In genomic region chr13:67273001-67273400, GRCh38 we compare ENCODE assay signal across 22 cellular contexts.
"Had no signal": no experiment of that assay in that cellular context is flagged by ENCODE, and none has a peak within 500 bp of the region (broad histone marks: within the 10 kb centered on the region; RNA-seq: fewer than 3 reads in every experiment).

No MANE protein-coding gene starts in this region.

- H3K4me3 Mint-ChIP-seq: activated CD4-positive, alpha-beta memory T cell treated with anti-CD3 and anti-CD28 coated beads for 36 hours; activated naive CD8-positive, alpha-beta T cell treated with anti-CD3 and anti-CD28 coated beads, Interleukin-2, amount 10 ng/mL, durations not matched to agents 7 days and 5 days; activated T-helper 1 cell treated with anti-CD3 and anti-CD28 coated beads, Interleukin-12 subunit alpha, Interleukin-12 subunit beta, Interleukin-2, Interleukin-4 antibody, amounts not matched to agents 30 ng/mL and 10 ng/mL and 1 ng/mL, durations not matched to agents 14 hours and 24 hours and 36 hours; natural killer cell had no signal

- DNase-seq: activated CD4-positive, alpha-beta memory T cell treated with anti-CD3 and anti-CD28 coated beads for 36 hours; activated naive CD4-positive, alpha-beta T cell; activated naive CD8-positive, alpha-beta T cell treated with anti-CD3 and anti-CD28 coated beads, Interleukin-2, amount 10 ng/mL, durations not matched to agents 7 days and 5 days; activated T-cell treated with anti-CD3 and anti-CD28 coated beads for 4 hours; anterior cingulate cortex; brain microvascular endothelial cell; cortex of kidney; foreskin fibroblast; lower lobe of right lung; natural killer cell; sigmoid colon; stimulated activated CD4-positive, alpha-beta T cell treated with anti-CD3 and anti-CD28 coated beads, Interleukin-12 subunit alpha, Interleukin-12 subunit beta, amount 100 ng/mL, for 4 hours; stimulated activated CD4-positive, alpha-beta T cell treated with anti-CD3 and anti-CD28 coated beads, Interleukin-1b, Interleukin-23, amount 100 ng/mL, for 48 hours; stimulated activated CD8-positive, alpha-beta memory T cell treated with anti-CD3 and anti-CD28 coated beads, Interleukin-4, amount 100 ng/mL, for 48 hours; stimulated activated naive CD4-positive, alpha-beta T cell; SW 1271; T-helper 2 cell; thyroid gland had no signal

- H3K4me2 ChIP-seq: hepatocyte had no signal

- H3K4me1 ChIP-seq: lower lobe of right lung, parathyroid adenoma, sigmoid colon, thyroid gland had no signal

- H3K9ac ChIP-seq: parathyroid adenoma had no signal

- H3K27ac ChIP-seq: brain microvascular endothelial cell, hepatocyte, lower lobe of right lung, parathyroid adenoma, sigmoid colon, thyroid gland, VCaP had no signal

- H3K4me1 Mint-ChIP-seq: activated naive CD8-positive, alpha-beta T cell treated with anti-CD3 and anti-CD28 coated beads, Interleukin-2, amount 10 ng/mL, durations not matched to agents 7 days and 5 days; natural killer cell had no signal

- H3K27me3 ChIP-seq: brain microvascular endothelial cell, hepatocyte, sigmoid colon, thyroid gland had no signal

- H3K27me3 Mint-ChIP-seq: activated CD4-positive, alpha-beta memory T cell treated with anti-CD3 and anti-CD28 coated beads for 36 hours; activated naive CD8-positive, alpha-beta T cell treated with anti-CD3 and anti-CD28 coated beads, Interleukin-2, amount 10 ng/mL, durations not matched to agents 7 days and 5 days had no signal

- H3K36me3 Mint-ChIP-seq: activated CD4-positive, alpha-beta memory T cell treated with anti-CD3 and anti-CD28 coated beads for 36 hours; activated naive CD8-positive, alpha-beta T cell treated with anti-CD3 and anti-CD28 coated beads, Interleukin-2, amount 10 ng/mL, durations not matched to agents 7 days and 5 days; natural killer cell had no signal

- H3K79me2 ChIP-seq: hepatocyte, parathyroid adenoma had no signal

- H3K36me3 ChIP-seq: brain microvascular endothelial cell, lower lobe of right lung, sigmoid colon, thyroid gland had no signal

- H3K9me3 Mint-ChIP-seq: activated CD4-positive, alpha-beta memory T cell treated with anti-CD3 and anti-CD28 coated beads for 36 hours; activated naive CD8-positive, alpha-beta T cell treated with anti-CD3 and anti-CD28 coated beads, Interleukin-2, amount 10 ng/mL, durations not matched to agents 7 days and 5 days; activated T-helper 1 cell treated with anti-CD3 and anti-CD28 coated beads, Interleukin-12 subunit alpha, Interleukin-12 subunit beta, Interleukin-2, Interleukin-4 antibody, amounts not matched to agents 30 ng/mL and 10 ng/mL and 1 ng/mL, durations not matched to agents 14 hours and 24 hours and 36 hours had no signal

- H3K9me3 ChIP-seq: lower lobe of right lung, sigmoid colon, thyroid gland had no signal

- H3K4me3 ChIP-seq: hepatocyte, lower lobe of right lung, sigmoid colon, thyroid gland had no signal

- H3K27ac Mint-ChIP-seq: activated CD4-positive, alpha-beta memory T cell treated with anti-CD3 and anti-CD28 coated beads for 36 hours; activated naive CD8-positive, alpha-beta T cell treated with anti-CD3 and anti-CD28 coated beads, Interleukin-2, amount 10 ng/mL, durations not matched to agents 7 days and 5 days; activated T-helper 1 cell treated with anti-CD3 and anti-CD28 coated beads, Interleukin-12 subunit alpha, Interleukin-12 subunit beta, Interleukin-2, Interleukin-4 antibody, amounts not matched to agents 30 ng/mL and 10 ng/mL and 1 ng/mL, durations not matched to agents 14 hours and 24 hours and 36 hours; natural killer cell had no signal

- H2AFZ ChIP-seq: hepatocyte, parathyroid adenoma had no signal
